In genomic region chr2:172710584-172711024, GRCh38 we compare ENCODE assay signal across 8 cellular contexts. TPM values are rescaled to one million over a fixed set of nuclear protein-coding genes. Genes with fewer than 3 reads are reported as not detected.
DNase-seq lines count a peak whose midpoint lies in the region; ATAC-seq, FAIRE-seq and TF ChIP-seq lines count a peak whose summit lies in the region.

No MANE protein-coding gene starts in this region.

- H3K4me1 ChIP-seq in Karpas-422 (ENCODE audit: low read length) (peaks cover 17% of the 10 kb centered on the region), Peyer's patch (no peaks in the 10 kb centered on the region), GM12878 (ENCODE audit: control insufficient read depth, insufficient read depth, low read length) (no peaks in the 10 kb centered on the region)

- no TSS peak for BruUV-seq in GM12878 (replicated peaks; lab: Mats Ljungman, UMichigan)

- DNase-seq in ELR (ENCODE audit: low read depth) (peak; percentile 86), Karpas-422 (peak; percentile 74), Peyer's patch (peak in 1 of 3 donors; percentile 69), GM12878 (ENCODE audit: low read depth, low spot score) (no peak), iris pigment epithelial cell (ENCODE audit: low read depth) (peak; percentile 86), mesenteric fat pad (ENCODE audit: low spot score) (no peak)
- peak; percentile 53 for DNase-seq in stimulated activated CD8-positive, alpha-beta memory T cell treated with anti-CD3 and anti-CD28 coated beads, Interleukin-4, amount 100 ng/mL, for 48 hours

- RAD21 ChIA-PET in GM12878 (lab: Charles Lee; ENCODE audit: unreplicated experiment): interaction anchor here (0.6 to 0.7 kb wide), 2 partner anchors 653 to 995 kb away, joined by 3 read pairs; no protein-coding TSS in a partner anchor

- TF ChIP-seq EP300 in GM12878 (IDR thresholded peaks at IDR 0.05; ENCODE audit: borderline replicate concordance in 1 of 2, control insufficient read depth in 1 of 2, low read depth in 2 of 2, low read length in 2 of 2): no peak

- H2AFZ ChIP-seq in Karpas-422 (ENCODE audit: low read length) (no peak overlapping the region), GM12878 (ENCODE audit: control insufficient read depth, low read depth, low read length) (no peak overlapping the region)

- H3K4me2 ChIP-seq in Karpas-422 (ENCODE audit: low read depth, low read length, poor library complexity, severe bottlenecking) (no peak overlapping the region), GM12878 (ENCODE audit: control insufficient read depth, insufficient read depth) (no peak overlapping the region)

- no peaks in the 10 kb centered on the region for H3K9me2 ChIP-seq in Karpas-422 (replicated peaks; ENCODE audit: insufficient read depth, low read length)

- H3K4me3 ChIP-seq in Karpas-422 (ENCODE audit: low read length): no peak overlapping the region
- H3K4me3 ChIP-seq in Peyer's patch: no peak overlapping the region
- H3K4me3 ChIP-seq in GM12878: no peak overlapping the region

- no peaks in the 10 kb centered on the region for H3K9me3 ChIP-seq in Karpas-422 (ENCODE audit: low read length)
- H3K9me3 ChIP-seq in Peyer's patch: no peaks in the 10 kb centered on the region
- H3K9me3 ChIP-seq in GM12878 (replicated peaks; ENCODE audit: control insufficient read depth, insufficient read depth, low read length): no peaks in the 10 kb centered on the region

- no peaks in the 10 kb centered on the region for H4K20me1 ChIP-seq in Karpas-422 (ENCODE audit: insufficient read depth, low read depth, low read length)
- H4K20me1 ChIP-seq in GM12878 (ENCODE audit: control insufficient read depth, insufficient read depth): no peaks in the 10 kb centered on the region

- H3K9ac ChIP-seq in Karpas-422 (ENCODE audit: low read length): no peak overlapping the region
- H3K9ac ChIP-seq in GM12878 (ENCODE audit: control insufficient read depth, insufficient read depth, low read length): no peak overlapping the region

- peak; percentile 75 for TF ChIP-seq RAD21 in GM12878 (IDR thresholded peaks at IDR 0.05; ENCODE audit: insufficient read depth, low read depth, low read length)

- TF ChIP-seq CTCF in Peyer's patch (IDR thresholded peaks at IDR 0.05) (peak in 4 of 6 experiments; percentile 46 to 86 (median 80)), GM12878 (IDR thresholded peaks at IDR 0.05 in 2 of 3, conservative IDR thresholded peaks at IDR 0.05 in 1 of 3; ENCODE audit: control insufficient read depth in 2 of 3, extremely low read depth in 1 of 3, insufficient read depth in 1 of 3, low read depth in 3 of 3, low read length in 3 of 3) (peak; percentile 61 to 67 (median 63); a peak in 5 of 6 replicates)

- POLR2A ChIA-PET in GM12878 (lab: Charles Lee): no interaction called here

- ATAC-seq in GM12878: peak; percentile 55
- ATAC-seq in HG03139 (IDR thresholded peaks at IDR 0.05; ENCODE audit: unreplicated experiment): no peak

- CTCF ChIA-PET in GM12878 (lab: Yijun Ruan, JAX): interaction anchor here (0.6 to 3.1 kb wide), 12 partner anchors 8 to 117 kb away, joined by 3 to 13 read pairs (median 5); no protein-coding TSS in a partner anchor

- intact Hi-C loops in GM12878 (cut with micrococcal nuclease; ENCODE audit: unreplicated experiment): loop anchor here (2.0 to 10.0 kb wide), 3 partner anchors 118 to 226 kb away; no protein-coding TSS in a partner anchor

- H3K79me2 ChIP-seq in Karpas-422 (ENCODE audit: low read length) (no peaks in the 10 kb centered on the region), GM12878 (ENCODE audit: control insufficient read depth, insufficient read depth, low read length) (no peaks in the 10 kb centered on the region)

- in situ Hi-C loops in GM12878 (cut with MboI): no loop called here

- TF ChIP-seq POLR2A in Peyer's patch (IDR thresholded peaks at IDR 0.05) (no peak), GM12878 (IDR thresholded peaks at IDR 0.05; ENCODE audit: low read depth, low read length) (no peak)

- WGBS in GM12878 (ENCODE audit: insufficient coverage, insufficient replicate concordance, low lambda C conversion rate, missing lambda C conversion rate): 28% methylated on average over 2 of the region's 2 CpGs

- H3K27ac ChIP-seq in Karpas-422 (ENCODE audit: low read length) (no peak overlapping the region), Peyer's patch (no peak overlapping the region), GM12878 (ENCODE audit: control insufficient read depth, insufficient read depth) (no peak overlapping the region)

- no peak for FAIRE-seq in GM12878 (lab: Jason Lieb, UNC)

- H3K27me3 ChIP-seq in Karpas-422 (ENCODE audit: low read length) (no peaks in the 10 kb centered on the region), Peyer's patch (no peaks in the 10 kb centered on the region), GM12878 (replicated peaks in 1 of 2; ENCODE audit: control insufficient read depth in 2 of 2, insufficient read depth in 2 of 2, low read length in 1 of 2) (peaks cover 0 to 6% of the 10 kb centered on the region in 2 experiments; a peak in 2 of 4 replicates)

- H3K36me3 ChIP-seq in Karpas-422 (ENCODE audit: insufficient read depth, low read length): no peaks in the 10 kb centered on the region
- no peaks in the 10 kb centered on the region for H3K36me3 ChIP-seq in Peyer's patch
- H3K36me3 ChIP-seq in GM12878 (ENCODE audit: control insufficient read depth in 2 of 2, insufficient read depth in 2 of 2, low read length in 1 of 2): no peaks in the 10 kb centered on the region

- SMC1A ChIA-PET in GM12878 (lab: Charles Lee; ENCODE audit: uncharacterized antibody, unreplicated experiment): interaction anchor here (0.7 kb wide), 1 partner anchor 24 kb away, joined by 4 read pairs; no protein-coding TSS in a partner anchor

TF ChIP-seq in GM12878, 131 proteins besides CTCF, POLR2A, EP300 and RAD21:
- no peak for TF ChIP-seq PKNOX1 (IDR thresholded peaks at IDR 0.05)
- TF ChIP-seq, protein P1, sequence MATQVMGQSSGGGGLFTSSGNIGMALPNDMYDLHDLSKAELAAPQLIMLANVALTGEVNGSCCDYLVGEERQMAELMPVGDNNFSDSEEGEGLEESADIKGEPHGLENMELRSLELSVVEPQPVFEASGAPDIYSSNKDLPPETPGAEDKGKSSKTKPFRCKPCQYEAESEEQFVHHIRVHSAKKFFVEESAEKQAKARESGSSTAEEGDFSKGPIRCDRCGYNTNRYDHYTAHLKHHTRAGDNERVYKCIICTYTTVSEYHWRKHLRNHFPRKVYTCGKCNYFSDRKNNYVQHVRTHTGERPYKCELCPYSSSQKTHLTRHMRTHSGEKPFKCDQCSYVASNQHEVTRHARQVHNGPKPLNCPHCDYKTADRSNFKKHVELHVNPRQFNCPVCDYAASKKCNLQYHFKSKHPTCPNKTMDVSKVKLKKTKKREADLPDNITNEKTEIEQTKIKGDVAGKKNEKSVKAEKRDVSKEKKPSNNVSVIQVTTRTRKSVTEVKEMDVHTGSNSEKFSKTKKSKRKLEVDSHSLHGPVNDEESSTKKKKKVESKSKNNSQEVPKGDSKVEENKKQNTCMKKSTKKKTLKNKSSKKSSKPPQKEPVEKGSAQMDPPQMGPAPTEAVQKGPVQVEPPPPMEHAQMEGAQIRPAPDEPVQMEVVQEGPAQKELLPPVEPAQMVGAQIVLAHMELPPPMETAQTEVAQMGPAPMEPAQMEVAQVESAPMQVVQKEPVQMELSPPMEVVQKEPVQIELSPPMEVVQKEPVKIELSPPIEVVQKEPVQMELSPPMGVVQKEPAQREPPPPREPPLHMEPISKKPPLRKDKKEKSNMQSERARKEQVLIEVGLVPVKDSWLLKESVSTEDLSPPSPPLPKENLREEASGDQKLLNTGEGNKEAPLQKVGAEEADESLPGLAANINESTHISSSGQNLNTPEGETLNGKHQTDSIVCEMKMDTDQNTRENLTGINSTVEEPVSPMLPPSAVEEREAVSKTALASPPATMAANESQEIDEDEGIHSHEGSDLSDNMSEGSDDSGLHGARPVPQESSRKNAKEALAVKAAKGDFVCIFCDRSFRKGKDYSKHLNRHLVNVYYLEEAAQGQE (IDR thresholded peaks at IDR 0.05; ENCODE audit: low read depth, low read length): no peak
- TF ChIP-seq SMC3 (IDR thresholded peaks at IDR 0.05; ENCODE audit: borderline replicate concordance, low read length): peak; percentile 55; the same call in 1 of the 2 replicates

RNA-seq across cellular contexts. Expression of gene RAPGEF4, which starts 25.0 kb away (rescaled TPM):
- 0.47 and 0.97 TPM in 2 replicates for total RNA-seq in Karpas-422 (2014; rRNA removed; shearing (Covaris generic); ENCODE audit: low replicate concordance)
- total RNA-seq in Peyer's patch: 10 to 100 TPM in 1 of 4 donors, 1 to 10 TPM in 3; 2.8 to 73.4 (median 6.9) TPM
- total RNA-seq in GM12878 (2013; cell fraction: nucleolus; rRNA removed): 3.8 and 5.8 TPM in 2 replicates
- 0.38 TPM in 1 of 2 replicates, not detected in the other for total RNA-seq in GM12878 (2014; rRNA removed)
- total RNA-seq in GM12878 (2014; rRNA removed; fragmentation: Illumina TruSeq; extraction: Trizol): not detected in 2 replicates
- 0.18 TPM in 1 of 2 replicates, not detected in the other for total RNA-seq in GM12878 (2021)
- polyA plus RNA-seq in GM12878 (2011; ENCODE audit: low read depth): not detected
- polyA plus RNA-seq in GM12878 (2011; rRNA removed): 0.18 and 0.27 TPM in 2 replicates
- 0.02 and 0.03 TPM in 2 replicates for polyA plus RNA-seq in GM12878 (2011; cell fraction: cytosol; rRNA removed)
- 0.26 and 0.46 TPM in 2 replicates for polyA plus RNA-seq in GM12878 (2011; cell fraction: nucleus; rRNA removed)
- 0.14 and 0.18 TPM in 2 replicates for polyA plus RNA-seq in GM12878 (2012)
- 0.06 TPM in 1 of 2 replicates, not detected in the other for polyA plus RNA-seq in GM12878 (2014; fragmentation: Illumina TruSeq; extraction: Trizol)
- not detected for polyA plus RNA-seq in GM12878 (2014; fragmentation: Nextera tagmentation; extraction: Ambion mirVana)
- polyA plus RNA-seq in GM12878 (2014; rRNA removed): 0.28 TPM in 1 of 2 replicates, not detected in the other
- polyA plus RNA-seq in GM12878 (2016; fragmentation: Nextera tagmentation; extraction: Ambion mirVana): not detected
- 1.0 and 1.1 TPM in 2 replicates for polyA minus RNA-seq in GM12878 (2011; rRNA and poly(A)+ RNA removed)
- not detected in 2 replicates for polyA minus RNA-seq in GM12878 (2011; cell fraction: cytosol; rRNA and poly(A)+ RNA removed)
- 0.73 and 0.77 TPM in 2 replicates for polyA minus RNA-seq in GM12878 (2011; cell fraction: nucleus; rRNA and poly(A)+ RNA removed)
- 10.4 TPM for total RNA-seq in mesenteric fat pad

Comparison
In these comparisons a context has a peak if more than half of its experiments do, and no peak if none do; other contexts are left out.
1. DNase-seq: peak in ELR (single experiment), Karpas-422 (single experiment), iris pigment epithelial cell (single experiment) and stimulated activated CD8-positive, alpha-beta memory T cell treated with anti-CD3 and anti-CD28 coated beads, Interleukin-4, amount 100 ng/mL, for 48 hours (single experiment); none in GM12878 (single experiment) and mesenteric fat pad (single experiment).